Comparison of ENCODE assay signal across 1 cellular context in genomic region chr2:46770622-46771021, GRCh38.
TF ChIP-seq lines count a peak whose summit lies in the region.

No MANE protein-coding gene starts in this region.

TF ChIP-seq in HepG2, 621 proteins besides CTCF, POLR2A, EP300 and RAD21 (continued from another document and continues in another):
- TF ChIP-seq ARID3A (IDR thresholded peaks at IDR 0.05; ENCODE audit: low read depth, low read length), result peak; percentile 68
- 0 out of 2 replicates have a peak, but pooled peaks have one; percentile 41 for TF ChIP-seq ZNF292 (CRISPR knock-in tag; IDR thresholded peaks at IDR 0.05; ENCODE audit: borderline replicate concordance, low read depth)
- peak; percentile 84 for TF ChIP-seq HNF1A (IDR thresholded peaks at IDR 0.05; ENCODE audit: low read depth)
- TF ChIP-seq HNF1A (CRISPR knock-in tag; IDR thresholded peaks at IDR 0.05; ENCODE audit: borderline replicate concordance), result peak; percentile 77; the same call in 1 of the 2 replicates
- no peak for TF ChIP-seq ZNF567 (CRISPR knock-in tag; IDR thresholded peaks at IDR 0.05; ENCODE audit: borderline replicate concordance)
- TF ChIP-seq HDAC2 (CRISPR knock-in tag; IDR thresholded peaks at IDR 0.05), result peak; percentile 74; the same call in 1 of the 2 replicates
- no peak for TF ChIP-seq THAP9 (CRISPR knock-in tag; IDR thresholded peaks at IDR 0.05; ENCODE audit: borderline replicate concordance)
- TF ChIP-seq JUN (CRISPR knock-in tag; IDR thresholded peaks at IDR 0.05), result peak; percentile 72; the same call in 1 of the 2 replicates
- no peak for TF ChIP-seq SRF (IDR thresholded peaks at IDR 0.05; ENCODE audit: low read depth, low read length)
- 0 out of 2 replicates have a peak, but pooled peaks have one; percentile 39 for TF ChIP-seq POGK (CRISPR knock-in tag; conservative IDR thresholded peaks at IDR 0.05)
- TF ChIP-seq HNF1B (CRISPR knock-in tag; IDR thresholded peaks at IDR 0.05), result peak; percentile 86
- TF ChIP-seq ZNF180 (CRISPR knock-in tag; IDR thresholded peaks at IDR 0.05; ENCODE audit: borderline replicate concordance, low read depth), result no peak
- 0 out of 2 replicates have a peak, but pooled peaks have one; percentile 20 for TF ChIP-seq CC2D1A (CRISPR knock-in tag; IDR thresholded peaks at IDR 0.05)
- no peak for TF ChIP-seq FOXP1 (IDR thresholded peaks at IDR 0.05)
- 0 out of 2 replicates have a peak, but pooled peaks have one; percentile 20 for TF ChIP-seq FOXP1 (CRISPR knock-in tag; IDR thresholded peaks at IDR 0.05)
- no peak for TF ChIP-seq PAWR (CRISPR knock-in tag; IDR thresholded peaks at IDR 0.05; ENCODE audit: borderline replicate concordance)
- TF ChIP-seq BCL6 (CRISPR knock-in tag; IDR thresholded peaks at IDR 0.05), result peak; percentile 57
- no peak for TF ChIP-seq MXI1 (IDR thresholded peaks at IDR 0.05; ENCODE audit: borderline replicate concordance, low read depth, low read length)
- TF ChIP-seq ZNF792 (CRISPR knock-in tag; IDR thresholded peaks at IDR 0.05), result 0 out of 2 replicates have a peak, but pooled peaks have one; percentile 22
- TF ChIP-seq MIER2 (CRISPR knock-in tag; IDR thresholded peaks at IDR 0.05), result no peak
- TF ChIP-seq FOXO1 (CRISPR knock-in tag; IDR thresholded peaks at IDR 0.05), result peak; percentile 34; the same call in 1 of the 2 replicates
- TF ChIP-seq SAP130 (CRISPR knock-in tag; IDR thresholded peaks at IDR 0.05; ENCODE audit: low read depth), result peak; percentile 69; the same call in 1 of the 2 replicates
- TF ChIP-seq HOMEZ (CRISPR knock-in tag; IDR thresholded peaks at IDR 0.05; ENCODE audit: low read depth), result 0 out of 2 replicates have a peak, but pooled peaks have one; percentile 21
- no peak for TF ChIP-seq NR2F6 (IDR thresholded peaks at IDR 0.05)
- TF ChIP-seq NR2F6 (CRISPR knock-in tag; IDR thresholded peaks at IDR 0.05), result peak; percentile 13; the same call in 1 of the 2 replicates
- peak; percentile 94 for TF ChIP-seq GATAD2A (CRISPR knock-in tag; IDR thresholded peaks at IDR 0.05)
- peak; percentile 38; the same call in 1 of the 2 replicates for TF ChIP-seq HDAC1 (CRISPR knock-in tag; IDR thresholded peaks at IDR 0.05)
- TF ChIP-seq, protein P1, sequence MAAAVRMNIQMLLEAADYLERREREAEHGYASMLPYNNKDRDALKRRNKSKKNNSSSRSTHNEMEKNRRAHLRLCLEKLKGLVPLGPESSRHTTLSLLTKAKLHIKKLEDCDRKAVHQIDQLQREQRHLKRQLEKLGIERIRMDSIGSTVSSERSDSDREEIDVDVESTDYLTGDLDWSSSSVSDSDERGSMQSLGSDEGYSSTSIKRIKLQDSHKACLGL (CRISPR knock-in tag; IDR thresholded peaks at IDR 0.05), result no peak
- TF ChIP-seq RCOR2 (CRISPR knock-in tag; IDR thresholded peaks at IDR 0.05), result 0 out of 2 replicates have a peak, but pooled peaks have one; percentile 21
- no peak for TF ChIP-seq ZBTB21 (CRISPR knock-in tag; IDR thresholded peaks at IDR 0.05)
- TF ChIP-seq SRY (CRISPR knock-in tag; IDR thresholded peaks at IDR 0.05), result no peak
- TF ChIP-seq CREB1 (IDR thresholded peaks at IDR 0.05), result no peak
- peak; percentile 26; the same call in 1 of the 2 replicates for TF ChIP-seq CREB1 (CRISPR knock-in tag; IDR thresholded peaks at IDR 0.05)
- no peak for TF ChIP-seq ZNF614 (CRISPR knock-in tag; IDR thresholded peaks at IDR 0.05; ENCODE audit: borderline replicate concordance)
- peak; percentile 73 for TF ChIP-seq TEAD3 (CRISPR knock-in tag; optimal IDR thresholded peaks at IDR 0.05; ENCODE audit: borderline replicate concordance)
- peak; percentile 68; the same call in 1 of the 2 replicates for TF ChIP-seq HMG20A (CRISPR knock-in tag; IDR thresholded peaks at IDR 0.05; ENCODE audit: borderline replicate concordance)
- no peak for TF ChIP-seq GMEB2 (CRISPR knock-in tag; IDR thresholded peaks at IDR 0.05; ENCODE audit: low read depth)
